In the genomic region with DNA sequence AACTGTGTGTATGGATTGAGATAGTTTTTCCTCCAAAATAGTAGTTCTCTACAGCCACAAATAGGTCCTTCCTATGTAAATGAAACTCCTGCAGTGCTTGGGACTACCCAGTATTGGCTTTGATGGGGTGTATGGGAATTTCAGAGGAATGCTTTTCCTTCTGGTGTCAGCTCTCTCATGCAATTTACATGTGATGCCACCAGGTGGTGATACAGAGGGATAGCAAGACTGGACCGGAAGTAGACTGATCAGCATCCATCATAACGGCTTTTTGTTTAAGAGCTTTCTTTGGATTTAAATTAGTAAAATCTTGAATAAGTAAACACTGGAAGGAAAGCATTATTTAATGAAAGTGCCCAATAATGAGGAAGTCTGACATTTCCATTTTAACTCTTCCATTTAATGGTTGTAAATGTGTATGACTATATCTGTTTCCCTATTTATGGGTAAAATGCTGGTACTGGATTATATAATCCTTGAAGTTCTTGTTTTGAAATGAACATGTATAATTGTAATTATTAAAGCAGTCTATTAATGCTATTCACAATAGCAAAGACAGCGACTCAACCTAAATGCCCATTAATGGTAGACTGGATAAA, we compare ENCODE assay signal across 1 cellular context.
TF ChIP-seq lines count a peak whose summit lies in the region.

No MANE protein-coding gene starts in this region.

TF ChIP-seq in GM12878, 131 proteins besides CTCF, POLR2A, EP300 and RAD21:
- TF ChIP-seq SMC3 (IDR thresholded peaks at IDR 0.05; ENCODE audit: borderline replicate concordance, low read length) (peak; percentile 3; the same call in 1 of the 2 replicates), POLR2AphosphoS2 (IDR thresholded peaks at IDR 0.05; ENCODE audit: low read depth, low read length) (no peak)
